ENCODE assay signal across 16 cellular contexts in genomic region chr12:25644964-25645363, GRCh38.
"Had no signal": no experiment of that assay in that cellular context is flagged by ENCODE, and none has a peak within 500 bp of the region (broad histone marks: within the 10 kb centered on the region; RNA-seq: fewer than 3 reads in every experiment).

No MANE protein-coding gene starts in this region.

- H3K4me3 Mint-ChIP-seq: activated CD4-positive, alpha-beta memory T cell treated with anti-CD3 and anti-CD28 coated beads for 36 hours; activated naive CD8-positive, alpha-beta T cell treated with anti-CD3 and anti-CD28 coated beads for 36 hours; activated T-cell treated with anti-CD3 and anti-CD28 coated beads, Interleukin-2, amount 50 U/mL, for 72 hours; immature natural killer cell; naive thymus-derived CD4-positive, alpha-beta T cell; stimulated activated naive B cell treated with anti-CD40 and anti-IgM and Interleukin-4, amounts not matched to agents 10 μg/mL and 1 μg/mL and 100 μg/mL, for 72 hours had no signal

- H3K9me3 ChIP-seq: ascending aorta, esophagus squamous epithelium, neutrophil, upper lobe of left lung had no signal

- H3K27me3 ChIP-seq: ascending aorta, esophagus squamous epithelium, neutrophil, upper lobe of left lung had no signal

- H3K9me3 Mint-ChIP-seq: activated CD4-positive, alpha-beta memory T cell treated with anti-CD3 and anti-CD28 coated beads for 36 hours; activated naive CD8-positive, alpha-beta T cell treated with anti-CD3 and anti-CD28 coated beads for 36 hours; activated T-cell treated with anti-CD3 and anti-CD28 coated beads, Interleukin-2, amount 50 U/mL, for 72 hours had no signal

- H3K27me3 Mint-ChIP-seq: activated CD4-positive, alpha-beta memory T cell treated with anti-CD3 and anti-CD28 coated beads for 36 hours; activated naive CD8-positive, alpha-beta T cell treated with anti-CD3 and anti-CD28 coated beads for 36 hours; naive thymus-derived CD4-positive, alpha-beta T cell; stimulated activated naive B cell treated with anti-CD40 and anti-IgM and Interleukin-4, amounts not matched to agents 10 μg/mL and 1 μg/mL and 100 μg/mL, for 72 hours had no signal

- DNase-seq: activated CD4-positive, alpha-beta memory T cell treated with anti-CD3 and anti-CD28 coated beads for 36 hours; activated gamma-delta T cell treated with Interleukin-2 at 50 U/mL for 16 hours; activated naive CD8-positive, alpha-beta T cell treated with anti-CD3 and anti-CD28 coated beads for 36 hours; activated T-cell treated with anti-CD3 and anti-CD28 coated beads, Interleukin-2, amount 50 U/mL, for 72 hours; esophagus squamous epithelium; immature natural killer cell; naive thymus-derived CD4-positive, alpha-beta T cell; posterior cingulate gyrus; stimulated activated CD4-positive, alpha-beta T cell treated with anti-CD3 and anti-CD28 coated beads, Interleukin-1b, Interleukin-23, amount 100 ng/mL, for 48 hours; stimulated activated naive B cell treated with anti-CD40 and anti-IgM and Interleukin-4, amounts not matched to agents 10 μg/mL and 1 μg/mL and 100 μg/mL, for 72 hours; substantia nigra; T-helper 9 cell; upper lobe of left lung had no signal

- H3K36me3 Mint-ChIP-seq: activated CD4-positive, alpha-beta memory T cell treated with anti-CD3 and anti-CD28 coated beads for 36 hours; activated naive CD8-positive, alpha-beta T cell treated with anti-CD3 and anti-CD28 coated beads for 36 hours; immature natural killer cell; naive thymus-derived CD4-positive, alpha-beta T cell; stimulated activated naive B cell treated with anti-CD40 and anti-IgM and Interleukin-4, amounts not matched to agents 10 μg/mL and 1 μg/mL and 100 μg/mL, for 72 hours had no signal

- H3K4me3 ChIP-seq: ascending aorta, esophagus squamous epithelium, lung, upper lobe of left lung had no signal

- H3K36me3 ChIP-seq: ascending aorta, esophagus squamous epithelium, neutrophil, upper lobe of left lung had no signal

- H3K4me1 Mint-ChIP-seq: activated naive CD8-positive, alpha-beta T cell treated with anti-CD3 and anti-CD28 coated beads for 36 hours; immature natural killer cell; naive thymus-derived CD4-positive, alpha-beta T cell; stimulated activated naive B cell treated with anti-CD40 and anti-IgM and Interleukin-4, amounts not matched to agents 10 μg/mL and 1 μg/mL and 100 μg/mL, for 72 hours had no signal

- H3K4me1 ChIP-seq: ascending aorta had no signal

- H3K27ac ChIP-seq: ascending aorta, esophagus squamous epithelium, neutrophil, upper lobe of left lung had no signal

- H3K27ac Mint-ChIP-seq: activated CD4-positive, alpha-beta memory T cell treated with anti-CD3 and anti-CD28 coated beads for 36 hours; activated naive CD8-positive, alpha-beta T cell treated with anti-CD3 and anti-CD28 coated beads for 36 hours; activated T-cell treated with anti-CD3 and anti-CD28 coated beads, Interleukin-2, amount 50 U/mL, for 72 hours; immature natural killer cell; stimulated activated naive B cell treated with anti-CD40 and anti-IgM and Interleukin-4, amounts not matched to agents 10 μg/mL and 1 μg/mL and 100 μg/mL, for 72 hours had no signal
